Comparison of ENCODE assay signal across 8 cellular contexts in the genomic region with DNA sequence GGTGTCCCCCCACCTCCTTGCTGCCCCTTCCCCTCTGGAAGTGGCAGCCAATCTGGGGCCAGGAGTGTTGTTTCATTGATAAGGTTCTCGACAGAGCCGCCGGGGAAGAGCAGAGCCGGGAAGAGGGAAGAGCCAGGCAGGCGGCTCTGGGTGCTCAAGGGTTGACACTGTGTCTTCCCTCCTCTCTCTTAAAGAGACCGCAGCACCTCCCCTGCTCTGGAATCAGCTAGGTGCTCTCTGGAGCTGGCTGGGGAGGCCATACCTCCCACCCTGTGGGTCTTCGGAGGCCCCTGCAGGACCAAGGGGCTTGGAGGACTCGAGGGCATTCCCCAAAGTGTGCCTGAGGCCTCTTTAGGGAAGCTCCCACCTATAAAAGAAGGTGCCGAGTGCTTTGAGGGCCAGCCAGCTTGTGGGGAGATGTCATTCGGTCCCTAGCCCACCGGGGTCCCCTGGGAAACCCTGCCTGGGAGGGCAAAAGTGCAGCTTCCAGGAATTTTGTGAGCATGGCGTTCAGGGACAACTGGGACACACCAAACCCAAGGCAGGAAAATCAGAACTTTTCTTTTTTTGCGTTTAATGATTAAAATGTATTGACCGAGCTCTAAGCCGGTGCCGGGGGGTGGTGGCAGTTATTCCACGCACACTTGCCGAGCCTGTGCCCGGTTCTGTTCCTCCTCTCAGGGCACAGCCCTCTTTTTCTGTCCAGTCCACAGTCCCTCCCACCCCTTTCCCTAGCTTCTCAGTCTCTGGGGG. TPM values are rescaled to one million over a fixed set of nuclear protein-coding genes. Genes with fewer than 3 reads are reported as not detected.
A peak's percentile ranks its signal among the peaks of the same experiment; 100 is the strongest.
DNase-seq lines count a peak whose midpoint lies in the region; ATAC-seq, FAIRE-seq and TF ChIP-seq lines count a peak whose summit lies in the region.

No MANE protein-coding gene starts in this region.

- TF ChIP-seq POLR2A in breast epithelium (IDR thresholded peaks at IDR 0.05): no peak
- TF ChIP-seq POLR2A in GM18505 (IDR thresholded peaks at IDR 0.05; ENCODE audit: borderline replicate concordance, extremely low read depth, insufficient read depth, insufficient read length): no peak
- TF ChIP-seq POLR2A in GM12892 (IDR thresholded peaks at IDR 0.05; ENCODE audit: low read depth, low read length): no peak

- H3K36me3 ChIP-seq in BJ (ENCODE audit: control insufficient read depth, insufficient read depth, low read length) (peaks cover 30% of the 10 kb centered on the region), breast epithelium (no peaks in the 10 kb centered on the region), mesodermal cell (ENCODE audit: control insufficient read depth, insufficient read depth, low read length) (peaks cover 46% of the 10 kb centered on the region), aorta (ENCODE audit: control insufficient read depth in 1 of 2, insufficient read depth in 2 of 2, low read length in 1 of 2) (peaks cover 4 to 8% of the 10 kb centered on the region in 2 donors)

- TF ChIP-seq CTCF in BJ (IDR thresholded peaks at IDR 0.05; ENCODE audit: insufficient read depth, low read depth, low read length) (no peak), breast epithelium (IDR thresholded peaks at IDR 0.05) (no peak)

- DNase-seq in BJ (ENCODE audit: low read depth): no peak
- DNase-seq in KBM-7: peak; percentile 56
- DNase-seq in breast epithelium (ENCODE audit: low spot score in 2 of 2): no peak
- no peak for DNase-seq in aorta
- DNase-seq in GM12892 (ENCODE audit: insufficient read length): no peak

- peaks cover 7 to 22% of the 10 kb centered on the region in 2 donors for H3K4me1 ChIP-seq in breast epithelium
- H3K4me1 ChIP-seq in mesodermal cell (ENCODE audit: control insufficient read depth, insufficient read depth, low read length, poor library complexity, severe bottlenecking): peaks cover 13% of the 10 kb centered on the region
- no peaks in the 10 kb centered on the region for H3K4me1 ChIP-seq in aorta (ENCODE audit: control insufficient read depth in 1 of 2, insufficient read depth in 2 of 2, low read length in 2 of 2)

- 49 to 54% methylated on average over 13 to 14 of the region's 19 CpGs for WGBS in mesodermal cell (ENCODE audit: insufficient coverage in 2 of 2), 2 experiments
- WGBS in aorta, 2 donors: 5 to 11% methylated on average over 19 of the region's 19 CpGs

- H3K4me3 ChIP-seq in BJ (ENCODE audit: low read depth, low read length) (peak overlapping the region; percentile 79), breast epithelium (peak overlapping the region; percentile 76 to 95 (median 80)), mesodermal cell (ENCODE audit: extremely low read depth, insufficient read depth, low read length, poor library complexity, severe bottlenecking) (peak overlapping the region; percentile 78), aorta (ENCODE audit: low read length in 2 of 2) (peak overlapping the region; percentile 12 to 98)

- intact Hi-C loops in breast epithelium (cut with DNase I; ENCODE audit: low total_unique reads): no loop called here
- intact Hi-C loops in aorta (cut with DNase I): no loop called here

- ATAC-seq in aorta (ENCODE audit: low FRiP score) (no peak), GM19455 (IDR thresholded peaks at IDR 0.05; ENCODE audit: unreplicated experiment) (no peak), GM18505 (IDR thresholded peaks at IDR 0.05; ENCODE audit: unreplicated experiment) (no peak)

- H3K27me3 ChIP-seq in BJ (ENCODE audit: control insufficient read depth, insufficient read depth, low read length): no peaks in the 10 kb centered on the region
- H3K27me3 ChIP-seq in breast epithelium: no peaks in the 10 kb centered on the region
- no peaks in the 10 kb centered on the region for H3K27me3 ChIP-seq in aorta (ENCODE audit: control insufficient read depth in 1 of 2, insufficient read depth in 2 of 2, low read length in 1 of 2)

- no peak for FAIRE-seq in GM12892 (lab: Jason Lieb, UNC)

- H3K9me3 ChIP-seq in breast epithelium (no peaks in the 10 kb centered on the region), mesodermal cell (ENCODE audit: control insufficient read depth, low read length) (no peaks in the 10 kb centered on the region), aorta (ENCODE audit: control insufficient read depth, low read length) (no peaks in the 10 kb centered on the region)

- H3K27ac ChIP-seq in breast epithelium (peak overlapping the region; percentile 61 to 81), mesodermal cell (ENCODE audit: low read depth, low read length, severe bottlenecking) (peak overlapping the region; percentile 67), aorta (ENCODE audit: low read depth in 1 of 2, low read length in 2 of 2) (no peak overlapping the region)

- in situ Hi-C loops in KBM-7 (cut with MboI; ENCODE audit: low pct_unique_long_range_greater_than_20kb, low sequenced_read_pairs): no loop called here

- CTCF ChIA-PET in BJ (lab: Yijun Ruan, JAX): interaction anchor here (0.6 to 13.6 kb wide), 8 partner anchors 10 to 324 kb away, joined by 3 to 467 read pairs (median 4); a partner anchor contains a TSS

- POLR2A ChIA-PET in BJ (lab: Charles Lee): interaction anchor here (0.6 kb wide), 1 partner anchor 119 kb away, joined by 10 read pairs; no protein-coding TSS in a partner anchor

RNA-seq across cellular contexts. Expression of a gene that starts 2.9 kb away (rescaled TPM):
- polyA plus RNA-seq in BJ (2011; rRNA removed): 0.85 and 0.89 TPM in 2 replicates
- polyA minus RNA-seq in BJ (2011; rRNA and poly(A)+ RNA removed): 2.0 and 4.1 TPM in 2 replicates
- 1 to 10 TPM; 4.2 to 7.9 (median 6.1) TPM for total RNA-seq in breast epithelium
- 7.9 TPM for polyA plus RNA-seq in mesodermal cell (2013, experiment 1 of 2)
- polyA plus RNA-seq in mesodermal cell (2013, experiment 2 of 2): 7.2 TPM
- 10 to 100 TPM; 30.9 to 31.9 TPM for total RNA-seq in aorta
- 10 to 100 TPM in 1 of 2 donors, 1 to 10 TPM in 1; 4.4 to 33.4 TPM for polyA plus RNA-seq in aorta
- 2.1 TPM for polyA plus RNA-seq in GM12892 (2012; ENCODE audit: missing spikeins)

RNA-seq across cellular contexts. Expression of a gene that starts 13.2 kb away (rescaled TPM):
- polyA plus RNA-seq in BJ (2011; rRNA removed) (2.7 and 3.0 TPM in 2 replicates), aorta (10 to 100 TPM in 1 of 2 donors, 1 to 10 TPM in 1; 5.2 to 12.5 TPM)
- polyA minus RNA-seq in BJ (2011; rRNA and poly(A)+ RNA removed): 7.6 and 8.2 TPM in 2 replicates
- total RNA-seq in breast epithelium (10 to 100 TPM in 2 of 3 donors, 1 to 10 TPM in 1; 5.8 to 13.1 (median 12.0) TPM), aorta (10 to 100 TPM in 1 of 2 donors, 1 to 10 TPM in 1; 5.6 to 18.0 TPM)
- 21.6 TPM for polyA plus RNA-seq in mesodermal cell (2013, experiment 1 of 2)
- polyA plus RNA-seq in mesodermal cell (2013, experiment 2 of 2): 20.1 TPM
- polyA plus RNA-seq in GM12892 (2012; ENCODE audit: missing spikeins): 32.0 TPM

RNA-seq across cellular contexts. Expression of a gene that starts 51.9 kb away (rescaled TPM):
- 0.05 TPM in 1 of 2 replicates, not detected in the other for polyA plus RNA-seq in BJ (2011; rRNA removed)
- polyA minus RNA-seq in BJ (2011; rRNA and poly(A)+ RNA removed): not detected in 2 replicates
- 1 to 10 TPM in 1 of 3 donors, under 1 TPM in 1, not detected in 1; 0.64 to 1.6 TPM for total RNA-seq in breast epithelium
- 1.0 TPM for polyA plus RNA-seq in mesodermal cell (2013, experiment 1 of 2)
- polyA plus RNA-seq in mesodermal cell (2013, experiment 2 of 2): 0.30 TPM
- total RNA-seq in aorta: 1 to 10 TPM; 3.1 to 5.2 TPM
- 10 to 100 TPM in 1 of 2 donors, 1 to 10 TPM in 1; 6.6 to 14.4 TPM for polyA plus RNA-seq in aorta
- not detected for polyA plus RNA-seq in GM12892 (2012; ENCODE audit: missing spikeins)

Comparison
In these comparisons a context has a peak if more than half of its experiments do, and no peak if none do; other contexts are left out.
1. H3K27ac ChIP-seq: peak in breast epithelium (2 of 2) and mesodermal cell (single experiment); none in aorta (0 of 2).
2. Peak in every context shown above with its lines, with median percentiles within 50 percentile points of each other: H3K4me3 ChIP-seq.